ENCODE assay signal across 8 cellular contexts in the genomic region with DNA sequence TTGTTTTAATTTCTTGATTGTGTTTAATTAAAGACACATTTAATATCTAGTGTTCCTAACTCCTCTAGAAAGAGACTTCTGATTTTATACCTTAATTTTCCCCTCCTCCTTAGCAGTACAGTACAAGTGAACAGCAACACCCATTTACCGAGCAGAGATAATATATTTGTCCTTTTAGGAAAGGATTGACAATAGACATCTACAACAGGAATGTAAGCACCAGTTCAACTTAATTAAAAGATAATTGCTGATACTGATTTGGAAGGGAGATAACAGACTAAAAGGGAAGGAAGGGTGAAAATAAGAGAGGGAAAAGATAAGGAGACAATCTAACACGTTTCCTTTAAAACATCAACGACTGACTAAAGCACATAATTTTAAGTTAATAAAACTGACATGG.
DNase-seq lines count a peak whose midpoint lies in the region; ATAC-seq and TF ChIP-seq lines count a peak whose summit lies in the region.

No MANE protein-coding gene starts in this region.

- H3K9me3 Mint-ChIP-seq in chondrocyte (ENCODE audit: low read depth), result no peaks in the 10 kb centered on the region

- H3K27me3 ChIP-seq in ACC112 (ENCODE audit: insufficient read depth, low read length) (no peaks in the 10 kb centered on the region), muscle layer of colon (ENCODE audit: control insufficient read depth in 1 of 2, insufficient read depth in 2 of 2, low read length in 2 of 2) (no peaks in the 10 kb centered on the region)

- H3K9me3 ChIP-seq in muscle layer of colon (ENCODE audit: low read length), result no peaks in the 10 kb centered on the region

- no peak for TF ChIP-seq CTCF in chondrocyte (IDR thresholded peaks at IDR 0.05)
- no peak for TF ChIP-seq CTCF in GM10266 (IDR thresholded peaks at IDR 0.05; ENCODE audit: control insufficient read depth, insufficient read depth, low read depth, missing control alignments)
- TF ChIP-seq CTCF in GM13976 (IDR thresholded peaks at IDR 0.05; ENCODE audit: borderline replicate concordance, control extremely low read depth, extremely low read depth, insufficient read depth, missing control alignments), result no peak

- H3K36me3 ChIP-seq in ACC112 (ENCODE audit: insufficient read depth, low read length) (no peaks in the 10 kb centered on the region), muscle layer of colon (ENCODE audit: insufficient read depth, low read length) (no peaks in the 10 kb centered on the region)

- H3K4me1 ChIP-seq in ACC112 (ENCODE audit: control insufficient read depth, insufficient read depth, low read length, unreplicated experiment), result peaks cover 22% of the 10 kb centered on the region
- H3K4me1 ChIP-seq in muscle layer of colon (ENCODE audit: insufficient read depth, low read length), result peaks cover 11% of the 10 kb centered on the region

- peak; percentile 23 for ATAC-seq in GM19467 (IDR thresholded peaks at IDR 0.05; ENCODE audit: unreplicated experiment)
- no peak for ATAC-seq in GM18858 (IDR thresholded peaks at IDR 0.05; ENCODE audit: unreplicated experiment)

- H3K4me1 Mint-ChIP-seq in chondrocyte (ENCODE audit: low read depth), result peaks cover 41% of the 10 kb centered on the region

- H3K9ac ChIP-seq in muscle layer of colon (ENCODE audit: low read length), result peak overlapping the region; percentile 66

- no peaks in the 10 kb centered on the region for H3K27me3 Mint-ChIP-seq in chondrocyte (ENCODE audit: low read depth)

- in situ Hi-C loops in GM13976 (cut with MboI; ENCODE audit: low sequenced_read_pairs, unreplicated experiment), result no loop called here

- H3K79me2 ChIP-seq in ACC112 (ENCODE audit: control insufficient read depth, insufficient read depth, low read length, unreplicated experiment), result peaks cover 61% of the 10 kb centered on the region

- H3K4me3 Mint-ChIP-seq in chondrocyte (ENCODE audit: unreplicated experiment), result peak overlapping the region; percentile 71

- H3K27ac Mint-ChIP-seq in chondrocyte (ENCODE audit: unreplicated experiment), result peak overlapping the region; percentile 95

- H2AFZ ChIP-seq in ACC112 (ENCODE audit: low read length, unreplicated experiment), result peak overlapping the region; percentile 82

- H3K36me3 Mint-ChIP-seq in chondrocyte (ENCODE audit: low read depth), result no peaks in the 10 kb centered on the region

- peak overlapping the region; percentile 62 for H3K27ac ChIP-seq in ACC112 (ENCODE audit: low read depth, low read length)
- peak overlapping the region; percentile 84 for H3K27ac ChIP-seq in muscle layer of colon (ENCODE audit: low read depth, low read length)

- DNase-seq in M059J (ENCODE audit: low read depth) (peak; percentile 7), chondrocyte (ENCODE audit: low spot score) (no peak), GM10266 (ENCODE audit: extremely low spot score) (no peak), GM13976 (ENCODE audit: low spot score) (no peak)

- H3K4me3 ChIP-seq in ACC112 (ENCODE audit: low read depth, low read length) (peak overlapping the region; percentile 73), muscle layer of colon (ENCODE audit: low read depth in 1 of 2, low read length in 2 of 2) (peak overlapping the region; percentile 7 to 66)
